Comparison of ENCODE assay signal across 31 cellular contexts in genomic region chr10:54722075-54722474, GRCh38.
"Had no signal": no experiment of that assay in that cellular context is flagged by ENCODE, and none has a peak within 500 bp of the region (broad histone marks: within the 10 kb centered on the region; RNA-seq: fewer than 3 reads in every experiment).

No MANE protein-coding gene starts in this region.

- H3K36me3 ChIP-seq: neural progenitor cell, ovary, spleen, stomach, thoracic aorta, thyroid gland, tibial nerve, upper lobe of left lung, vagina had no signal

- H3K27me3 Mint-ChIP-seq: naive thymus-derived CD4-positive, alpha-beta T cell; progenitor cell of endocrine pancreas; stimulated activated memory B cell treated with anti-CD40 and anti-IgM and Interleukin-4, amounts not matched to agents 10 μg/mL and 1 μg/mL and 100 μg/mL, for 72 hours; stimulated activated naive CD8-positive, alpha-beta T cell treated with anti-CD3 and anti-CD28 coated beads, Interleukin-15, Interleukin-2, amounts not matched to agents 100 ng/mL and 50 ng/mL, for 24 hours had no signal

- H3K79me2 ChIP-seq: parathyroid adenoma had no signal

- H3K36me3 Mint-ChIP-seq: naive thymus-derived CD4-positive, alpha-beta T cell; neural progenitor cell; stimulated activated memory B cell treated with anti-CD40 and anti-IgM and Interleukin-4, amounts not matched to agents 10 μg/mL and 1 μg/mL and 100 μg/mL, for 72 hours had no signal

- FAIRE-seq: urothelium cell line had no signal

- H3K27ac ChIP-seq: neural progenitor cell, ovary, parathyroid adenoma, psoas muscle, skin epidermis, spleen, stomach, thoracic aorta, thyroid gland, tibial nerve, upper lobe of left lung, vagina had no signal

- H3K27me3 ChIP-seq: neural progenitor cell, ovary, spleen, stomach, thyroid gland, tibial nerve, upper lobe of left lung, vagina had no signal

- ATAC-seq: naive thymus-derived CD4-positive, alpha-beta T cell; natural killer cell; psoas muscle; right cardiac atrium; sciatic nerve; stimulated activated memory B cell treated with anti-CD40 and anti-IgM and Interleukin-4, amounts not matched to agents 10 μg/mL and 1 μg/mL and 100 μg/mL, for 72 hours had no signal

- H3K4me2 ChIP-seq: neural progenitor cell, smooth muscle cell had no signal

- H3K9ac ChIP-seq: neural progenitor cell, parathyroid adenoma had no signal

- DNase-seq: naive thymus-derived CD4-positive, alpha-beta T cell; natural killer cell; occipital lobe; ovary; posterior cingulate gyrus; psoas muscle; right cardiac atrium; spleen; stimulated activated CD4-positive, alpha-beta T cell treated with anti-CD3 and anti-CD28 coated beads, Interleukin-12 subunit alpha, Interleukin-12 subunit beta, amount 100 ng/mL, for 4 hours; stimulated activated CD4-positive, alpha-beta T cell treated with anti-CD3 and anti-CD28 coated beads, Interleukin-1b, Interleukin-23, amount 100 ng/mL, for 48 hours; stimulated activated CD4-positive, alpha-beta T cell treated with anti-CD3 and anti-CD28 coated beads, Interleukin-4, amount 100 ng/mL, for 1 hour; stimulated activated CD4-positive, alpha-beta T cell treated with anti-CD3 and anti-CD28 coated beads, Interleukin-4, amount 100 ng/mL, for 4 hours; stimulated activated CD8-positive, alpha-beta memory T cell treated with anti-CD3 and anti-CD28 coated beads, Interleukin-4, amount 100 ng/mL, for 48 hours; stimulated activated naive CD4-positive, alpha-beta T cell treated with Interleukin-2 at 50 U/mL for 16 hours; stomach; thyroid gland; trophoblast cell; upper lobe of left lung had no signal

- H3K4me1 Mint-ChIP-seq: naive thymus-derived CD4-positive, alpha-beta T cell; natural killer cell; nephron; neural progenitor cell; stimulated activated memory B cell treated with anti-CD40 and anti-IgM and Interleukin-4, amounts not matched to agents 10 μg/mL and 1 μg/mL and 100 μg/mL, for 72 hours had no signal

- H2AFZ ChIP-seq: neural progenitor cell, parathyroid adenoma had no signal

- H3K4me1 ChIP-seq: neural progenitor cell, parathyroid adenoma, psoas muscle, spleen, stomach, thyroid gland, tibial nerve, upper lobe of left lung, vagina had no signal

- H3K9me3 ChIP-seq: ovary, thoracic aorta, thyroid gland, upper lobe of left lung, vagina had no signal

- H3K4me3 Mint-ChIP-seq: naive thymus-derived CD4-positive, alpha-beta T cell; natural killer cell; nephron; neural progenitor cell; stimulated activated memory B cell treated with anti-CD40 and anti-IgM and Interleukin-4, amounts not matched to agents 10 μg/mL and 1 μg/mL and 100 μg/mL, for 72 hours; stimulated activated naive CD8-positive, alpha-beta T cell treated with anti-CD3 and anti-CD28 coated beads, Interleukin-15, Interleukin-2, amounts not matched to agents 100 ng/mL and 50 ng/mL, for 24 hours had no signal

- H3K27ac Mint-ChIP-seq: naive thymus-derived CD4-positive, alpha-beta T cell; natural killer cell; nephron; neural progenitor cell; progenitor cell of endocrine pancreas; stimulated activated memory B cell treated with anti-CD40 and anti-IgM and Interleukin-4, amounts not matched to agents 10 μg/mL and 1 μg/mL and 100 μg/mL, for 72 hours; stimulated activated naive CD8-positive, alpha-beta T cell treated with anti-CD3 and anti-CD28 coated beads, Interleukin-15, Interleukin-2, amounts not matched to agents 100 ng/mL and 50 ng/mL, for 24 hours had no signal

- H3K4me3 ChIP-seq: neural progenitor cell, ovary, psoas muscle, skin epidermis, smooth muscle cell, spleen, stomach, thoracic aorta, thyroid gland, tibial nerve, upper lobe of left lung, vagina had no signal
